15 cellular contexts compared by ENCODE assay signal in genomic region chr4:185405296-185405999, GRCh38. TPM values are rescaled to one million over a fixed set of nuclear protein-coding genes. Genes with fewer than 3 reads are reported as not detected.
DNase-seq lines count a peak whose midpoint lies in the region; ATAC-seq lines count a peak whose summit lies in the region.
"Had no signal": no experiment of that assay in that cellular context is flagged by ENCODE, and none has a peak within 500 bp of the region (broad histone marks: within the 10 kb centered on the region; RNA-seq: fewer than 3 reads in every experiment).

No MANE protein-coding gene starts in this region.

- H3K4me3 ChIP-seq in MG63, result no peak overlapping the region
- H3K4me3 ChIP-seq: SJCRH30 had no signal

- H3K9me3 Mint-ChIP-seq in central memory CD8-positive, alpha-beta T cell, result no peaks in the 10 kb centered on the region
- H3K9me3 Mint-ChIP-seq: activated naive CD8-positive, alpha-beta T cell treated with anti-CD3 and anti-CD28 coated beads, Interleukin-2, amount 50 U/mL, for 24 hours; CD4-positive, CD25-positive, alpha-beta regulatory T cell had no signal

- H3K27me3 Mint-ChIP-seq in central memory CD8-positive, alpha-beta T cell, result no peaks in the 10 kb centered on the region
- H3K27me3 Mint-ChIP-seq: activated naive CD8-positive, alpha-beta T cell treated with anti-CD3 and anti-CD28 coated beads, Interleukin-2, amount 50 U/mL, for 24 hours; CD4-positive, CD25-positive, alpha-beta regulatory T cell had no signal

- H3K36me3 ChIP-seq in MG63, result no peaks in the 10 kb centered on the region; the same call in 1 of the 2 replicates

- peak overlapping the region; percentile 38 for H3K27ac Mint-ChIP-seq in central memory CD8-positive, alpha-beta T cell (ENCODE audit: low read depth)
- H3K27ac Mint-ChIP-seq: activated naive CD8-positive, alpha-beta T cell treated with anti-CD3 and anti-CD28 coated beads, Interleukin-2, amount 50 U/mL, for 24 hours had no signal

- H3K36me3 Mint-ChIP-seq in central memory CD8-positive, alpha-beta T cell (ENCODE audit: insufficient read depth), result peaks cover 26% of the 10 kb centered on the region

- intact Hi-C loops in left cardiac atrium (cut with DNase I), result no loop called here

- no peaks in the 10 kb centered on the region for H3K4me1 Mint-ChIP-seq in central memory CD8-positive, alpha-beta T cell
- H3K4me1 Mint-ChIP-seq: activated naive CD8-positive, alpha-beta T cell treated with anti-CD3 and anti-CD28 coated beads, Interleukin-2, amount 50 U/mL, for 24 hours had no signal

- no peak overlapping the region for H3K4me3 Mint-ChIP-seq in central memory CD8-positive, alpha-beta T cell
- H3K4me3 Mint-ChIP-seq: activated naive CD8-positive, alpha-beta T cell treated with anti-CD3 and anti-CD28 coated beads, Interleukin-2, amount 50 U/mL, for 24 hours; CD4-positive, CD25-positive, alpha-beta regulatory T cell had no signal

- H3K27me3 ChIP-seq in MG63, result no peaks in the 10 kb centered on the region
- H3K27me3 ChIP-seq: SJCRH30 had no signal

- ATAC-seq in GM18858 (IDR thresholded peaks at IDR 0.05; ENCODE audit: unreplicated experiment), result peak; percentile 66
- peak; percentile 55 for ATAC-seq in GM21447 (IDR thresholded peaks at IDR 0.05; ENCODE audit: unreplicated experiment)
- peak; percentile 81 for ATAC-seq in HG03354 (IDR thresholded peaks at IDR 0.05; ENCODE audit: poor library complexity, severe bottlenecking, unreplicated experiment)
- no peak for ATAC-seq in central memory CD8-positive, alpha-beta T cell (replicated peaks; ENCODE audit: extremely low read depth, poor library complexity, severe bottlenecking)
- ATAC-seq in left cardiac atrium, result no peak
- no peak for ATAC-seq in GM19023 (IDR thresholded peaks at IDR 0.05; ENCODE audit: unreplicated experiment)
- ATAC-seq: activated naive CD8-positive, alpha-beta T cell treated with anti-CD3 and anti-CD28 coated beads, Interleukin-2, amount 50 U/mL, for 24 hours; sciatic nerve had no signal

- H3K9me3 ChIP-seq in MG63, result no peaks in the 10 kb centered on the region
- H3K9me3 ChIP-seq: SJCRH30 had no signal

- no peak for DNase-seq in central memory CD8-positive, alpha-beta T cell (ENCODE audit: low spot score in 2 of 2)
- DNase-seq in MG63 (no peak), NCI-H2196 treated with DMSO at 0.1 percent for 48 hours (lab: John Stamatoyannopoulos, UW; ENCODE audit: unreplicated experiment) (no peak), left cardiac atrium (no peak)
- DNase-seq: activated naive CD8-positive, alpha-beta T cell treated with anti-CD3 and anti-CD28 coated beads, Interleukin-2, amount 50 U/mL, for 24 hours; CD4-positive, CD25-positive, alpha-beta regulatory T cell; effector memory CD4-positive, alpha-beta T cell; KBM-7; NCI-H446; SJCRH30 had no signal

RNA-seq across cellular contexts. Expression of gene ANKRD37, which starts 8.8 kb away (rescaled TPM):
- total RNA-seq in MG63 (2014; rRNA removed; shearing (Covaris generic); ENCODE audit: low replicate concordance), result 1.2 and 1.7 TPM in 2 replicates
- total RNA-seq in left cardiac atrium, result 10 to 100 TPM; 12.4 TPM

RNA-seq across cellular contexts. Expression of gene LRP2BP, which starts 9.7 kb away (rescaled TPM):
- total RNA-seq in MG63 (2014; rRNA removed; shearing (Covaris generic); ENCODE audit: low replicate concordance), result 0.43 TPM in 1 of 2 replicates, not detected in the other
- 1 to 10 TPM; 1.7 to 1.9 TPM for total RNA-seq in left cardiac atrium

RNA-seq across cellular contexts. Expression of gene UFSP2, which starts 20.3 kb away (rescaled TPM):
- total RNA-seq in MG63 (2014; rRNA removed; shearing (Covaris generic); ENCODE audit: low replicate concordance), result 12.2 and 19.9 TPM in 2 replicates
- 10 to 100 TPM; 37.0 to 43.0 TPM for total RNA-seq in left cardiac atrium

Comparison
In these comparisons a context has a peak if more than half of its experiments do, and no peak if none do; other contexts are left out.
1. ATAC-seq: peak in GM18858 (single experiment), GM21447 (single experiment) and HG03354 (single experiment); none in central memory CD8-positive, alpha-beta T cell (single experiment), left cardiac atrium (0 of 2) and GM19023 (single experiment).